ENCODE assay signal across 18 cellular contexts in the genomic region with DNA sequence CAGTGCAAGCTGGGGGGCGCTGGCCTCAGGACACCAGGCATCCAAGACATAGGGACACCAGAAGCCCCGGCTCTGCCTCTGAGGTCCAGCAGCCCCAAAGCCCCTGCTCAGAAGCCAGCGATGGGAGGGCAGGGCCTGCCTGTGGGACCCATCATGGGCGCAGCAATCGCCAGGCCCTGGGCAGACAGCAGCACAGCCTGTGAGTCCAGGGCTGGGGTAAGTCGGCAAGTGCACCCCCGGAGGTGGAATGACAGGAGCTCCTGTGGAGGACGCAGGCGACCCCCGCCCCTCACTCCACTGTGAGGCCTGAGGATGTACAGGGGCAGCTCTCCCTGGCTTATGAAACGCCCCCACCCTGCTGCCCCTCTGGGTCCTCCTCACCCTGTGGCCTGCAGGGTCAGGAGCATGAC. TPM values are rescaled to one million over a fixed set of nuclear protein-coding genes. Genes with fewer than 3 reads are reported as not detected.
"Had no signal": no experiment of that assay in that cellular context is flagged by ENCODE, and none has a peak within 500 bp of the region (broad histone marks: within the 10 kb centered on the region; RNA-seq: fewer than 3 reads in every experiment).

No MANE protein-coding gene starts in this region.

- H3K27me3 Mint-ChIP-seq: natural killer cell treated with Interleukin-12 subunit alpha and Interleukin-12 subunit beta and Interleukin-15 and Interleukin-18, amount 100 ng/mL, for 72 hours had no signal

- H3K36me3 ChIP-seq: esophagus squamous epithelium, stomach had no signal

- DNase-seq: activated CD4-positive, alpha-beta T cell treated with anti-CD3 and anti-CD28 coated beads for 1 hour; activated gamma-delta T cell treated with Interleukin-2 at 50 U/mL for 16 hours; amniotic stem cell; effector CD8-positive, alpha-beta T cell; esophagus squamous epithelium; mesenchymal stem cell; stimulated activated CD4-positive, alpha-beta T cell treated with anti-CD3 and anti-CD28 coated beads, Interleukin-2, amount 100 ng/mL, for 48 hours; stomach had no signal

- H3K4me3 ChIP-seq: esophagus squamous epithelium, stomach, testis had no signal

- H3K27ac ChIP-seq: esophagus squamous epithelium, stomach, testis had no signal

- H3K9me3 ChIP-seq: esophagus squamous epithelium, stomach, testis had no signal

- H3K36me3 Mint-ChIP-seq: activated naive CD4-positive, alpha-beta T cell treated with anti-CD3 and anti-CD28 coated beads, Interleukin-2, amount 50 U/mL, for 72 hours; natural killer cell treated with Interleukin-12 subunit alpha and Interleukin-12 subunit beta and Interleukin-15 and Interleukin-18, amount 100 ng/mL, for 72 hours; type B pancreatic cell had no signal

- H3K27me3 ChIP-seq: testis had no signal

- H3K4me1 ChIP-seq: testis had no signal

- H3K9me3 Mint-ChIP-seq: activated naive CD4-positive, alpha-beta T cell treated with anti-CD3 and anti-CD28 coated beads, Interleukin-2, amount 50 U/mL, for 72 hours; activated T-helper 1 cell treated with anti-CD3 and anti-CD28 coated beads, Interleukin-12 subunit alpha, Interleukin-12 subunit beta, Interleukin-2, Interleukin-4 antibody, amounts not matched to agents 30 ng/mL and 10 ng/mL and 1 ng/mL, durations not matched to agents 14 hours and 24 hours and 36 hours; natural killer cell treated with Interleukin-12 subunit alpha and Interleukin-12 subunit beta and Interleukin-15 and Interleukin-18, amount 100 ng/mL, for 72 hours; type B pancreatic cell had no signal

- H3K4me3 Mint-ChIP-seq: activated T-helper 1 cell treated with anti-CD3 and anti-CD28 coated beads, Interleukin-12 subunit alpha, Interleukin-12 subunit beta, Interleukin-2, Interleukin-4 antibody, amounts not matched to agents 30 ng/mL and 10 ng/mL and 1 ng/mL, durations not matched to agents 14 hours and 24 hours and 36 hours; natural killer cell treated with Interleukin-12 subunit alpha and Interleukin-12 subunit beta and Interleukin-15 and Interleukin-18, amount 100 ng/mL, for 72 hours; type B pancreatic cell had no signal

- H3K27ac Mint-ChIP-seq: activated naive CD4-positive, alpha-beta T cell treated with anti-CD3 and anti-CD28 coated beads, Interleukin-2, amount 50 U/mL, for 72 hours; activated T-helper 1 cell treated with anti-CD3 and anti-CD28 coated beads, Interleukin-12 subunit alpha, Interleukin-12 subunit beta, Interleukin-2, Interleukin-4 antibody, amounts not matched to agents 30 ng/mL and 10 ng/mL and 1 ng/mL, durations not matched to agents 14 hours and 24 hours and 36 hours; natural killer cell treated with Interleukin-12 subunit alpha and Interleukin-12 subunit beta and Interleukin-15 and Interleukin-18, amount 100 ng/mL, for 72 hours; type B pancreatic cell had no signal

RNA-seq across cellular contexts. Expression of gene ENPP7, which starts 23.3 kb away (rescaled TPM):
- total RNA-seq: cerebellum; endothelial cell of umbilical vein; esophagus squamous epithelium; posterior vena cava; skeletal muscle tissue; T-helper 1 cell treated with Interleukin-12 subunit alpha and Interleukin-12 subunit beta and Interleukin-4 antibody, amounts not matched to agents 30 ng/mL and 1 ng/mL, for 36 hours had no signal
